Comparison of ENCODE assay signal across 9 cellular contexts in genomic region chr9:136799079-136799853, GRCh38. TPM values are rescaled to one million over a fixed set of nuclear protein-coding genes. Genes with fewer than 3 reads are reported as not detected.
DNase-seq lines count a peak whose midpoint lies in the region; TF ChIP-seq lines count a peak whose summit lies in the region.
"Had no signal": no experiment of that assay in that cellular context is flagged by ENCODE, and none has a peak within 500 bp of the region (broad histone marks: within the 10 kb centered on the region; RNA-seq: fewer than 3 reads in every experiment).

No MANE protein-coding gene starts in this region.

- 25 to 80% (median 37%) methylated on average over 10 to 35 of the region's 35 CpGs for WGBS in spleen, 5 donors

- H3K9me3 ChIP-seq in OCI-LY3 (ENCODE audit: insufficient read depth, low read length) (no peaks in the 10 kb centered on the region), right atrium auricular region (no peaks in the 10 kb centered on the region), spleen (no peaks in the 10 kb centered on the region)
- H3K9me3 ChIP-seq in CD4-positive, alpha-beta memory T cell (ENCODE audit: control insufficient read depth in 1 of 2, low read length in 2 of 2): no peaks in the 10 kb centered on the region

- H3K4me3 ChIP-seq in OCI-LY3 (ENCODE audit: low read length): peak overlapping the region; percentile 74
- peak overlapping the region; percentile 42 to 48 for H3K4me3 ChIP-seq in right atrium auricular region
- peak overlapping the region; percentile 1 to 75 (median 50) for H3K4me3 ChIP-seq in spleen
- peak overlapping the region in 1 of 2 donors; percentile 49 for H3K4me3 ChIP-seq in CD4-positive, alpha-beta memory T cell (ENCODE audit: low read length in 2 of 2)

- peak overlapping the region in 4 of 8 donors; percentile 24 to 86 (median 70) for H3K4me3 Mint-ChIP-seq in CD4-positive, alpha-beta memory T cell

- no peak for TF ChIP-seq POLR2A in spleen (IDR thresholded peaks at IDR 0.05)

- intact Hi-C loops in spleen (cut with DNase I; ENCODE audit: low total_unique reads): no loop called here
- intact Hi-C loops in CD4-positive, alpha-beta memory T cell (cut with micrococcal nuclease): no loop called here

- no peak overlapping the region for H2AFZ ChIP-seq in OCI-LY3 (ENCODE audit: low read depth, low read length)

- TF ChIP-seq CTCF in OCI-LY3 (IDR thresholded peaks at IDR 0.05; ENCODE audit: low read depth, low read length) (no peak), right atrium auricular region (IDR thresholded peaks at IDR 0.05) (no peak), spleen (IDR thresholded peaks at IDR 0.05 in 8 of 11, conservative IDR thresholded peaks at IDR 0.05 in 3 of 11) (no peak)

- peak overlapping the region; percentile 94 for H3K4me2 ChIP-seq in OCI-LY3 (ENCODE audit: low read length)

- peaks cover 26% of the 10 kb centered on the region for H3K4me1 ChIP-seq in OCI-LY3 (ENCODE audit: low read length)
- peaks cover 0 to 56% of the 10 kb centered on the region in 2 donors for H3K4me1 ChIP-seq in right atrium auricular region
- peaks cover 16 to 61% (median 31%) of the 10 kb centered on the region in 6 donors for H3K4me1 ChIP-seq in spleen
- H3K4me1 ChIP-seq in CD4-positive, alpha-beta memory T cell (ENCODE audit: insufficient read depth, low read length): peaks cover 31% of the 10 kb centered on the region

- H3K36me3 Mint-ChIP-seq in CD4-positive, alpha-beta memory T cell: no peaks in the 10 kb centered on the region

- CTCF ChIA-PET in CD4-positive, alpha-beta memory T cell (lab: Charles Lee; ENCODE audit: partially characterized antibody): no interaction called here

- peak in 2 of 3 experiments; percentile 82 for DNase-seq in NCI-H1417 (lab: John Stamatoyannopoulos, UW)
- DNase-seq in NCI-H1417 treated with DMSO at 0.1 percent for 48 hours (lab: John Stamatoyannopoulos, UW): no peak
- no peak for DNase-seq in right atrium auricular region (ENCODE audit: low spot score)
- peak; percentile 79 for DNase-seq in spleen
- no peak for DNase-seq in GOT3 (lab: John Stamatoyannopoulos, UW)
- no peak for DNase-seq in medulla oblongata (ENCODE audit: extremely low spot score)
- DNase-seq in CD4-positive, alpha-beta memory T cell: no peak
- DNase-seq: foreskin melanocyte had no signal

- H3K79me2 ChIP-seq in OCI-LY3 (ENCODE audit: low read length): no peaks in the 10 kb centered on the region

- H3K9ac ChIP-seq in OCI-LY3 (ENCODE audit: low read length): no peak overlapping the region

- H3K36me3 ChIP-seq in OCI-LY3 (replicated peaks; ENCODE audit: low read depth, low read length) (no peaks in the 10 kb centered on the region), right atrium auricular region (no peaks in the 10 kb centered on the region), spleen (peaks cover 0 to 12% (median 0%) of the 10 kb centered on the region in 6 donors)
- H3K36me3 ChIP-seq in CD4-positive, alpha-beta memory T cell (ENCODE audit: insufficient read depth, low read length): no peaks in the 10 kb centered on the region

- peaks cover 11 to 32% (median 22%) of the 10 kb centered on the region in 4 donors for H3K4me1 Mint-ChIP-seq in CD4-positive, alpha-beta memory T cell

- peaks cover 1% of the 10 kb centered on the region in 2 donors for H3K27me3 Mint-ChIP-seq in CD4-positive, alpha-beta memory T cell

- H3K27me3 ChIP-seq in OCI-LY3 (ENCODE audit: low read depth, low read length) (peaks cover 41% of the 10 kb centered on the region), right atrium auricular region (peaks cover 0 to 7% of the 10 kb centered on the region in 2 donors), spleen (replicated peaks in 1 of 7) (peaks cover 0 to 69% (median 41%) of the 10 kb centered on the region in 7 donors)
- no peaks in the 10 kb centered on the region for H3K27me3 ChIP-seq in CD4-positive, alpha-beta memory T cell (ENCODE audit: insufficient read depth, low read length)

- H3K9me3 Mint-ChIP-seq in CD4-positive, alpha-beta memory T cell: no peaks in the 10 kb centered on the region

- no peak overlapping the region for H3K27ac Mint-ChIP-seq in CD4-positive, alpha-beta memory T cell

- POLR2A ChIA-PET in CD4-positive, alpha-beta memory T cell (lab: Charles Lee; ENCODE audit: partially characterized antibody): interaction anchor here (1.0 to 3.9 kb wide), 4 partner anchors 10 to 442 kb away, joined by 3 to 28 read pairs (median 3); partner anchors contain the start of genes RABL6, SAPCD2 and TUBB4B

- H4K20me1 ChIP-seq in OCI-LY3 (ENCODE audit: insufficient read depth, low read length): peaks cover 7% of the 10 kb centered on the region; the same call in 1 of the 2 replicates

- no peak overlapping the region for H3K27ac ChIP-seq in OCI-LY3 (ENCODE audit: low read length)
- H3K27ac ChIP-seq in right atrium auricular region: peak overlapping the region in 1 of 2 donors; percentile 32
- peak overlapping the region in 1 of 8 donors; percentile 37 for H3K27ac ChIP-seq in spleen
- no peak overlapping the region for H3K27ac ChIP-seq in CD4-positive, alpha-beta memory T cell (ENCODE audit: low read depth, low read length)

RNA-seq across cellular contexts. Expression of gene CCDC183, which starts 3.1 kb away (rescaled TPM):
- total RNA-seq in right atrium auricular region (1 to 10 TPM; 2.3 to 2.5 TPM), spleen (1 to 10 TPM in 1 of 7 donors, under 1 TPM in 6; 0.44 to 1.6 (median 0.68) TPM)
- polyA plus RNA-seq in spleen: 1 to 10 TPM in 1 of 3 donors, under 1 TPM in 2; 0.41 to 1.2 (median 0.99) TPM
- total RNA-seq in CD4-positive, alpha-beta memory T cell: 1 to 10 TPM; 2.3 to 2.5 TPM
- polyA plus RNA-seq in CD4-positive, alpha-beta memory T cell: under 1 TPM; 0.64 to 0.90 TPM

RNA-seq across cellular contexts. Expression of gene TMEM141, which starts 8.1 kb away (rescaled TPM):
- total RNA-seq in right atrium auricular region (100 to 1,000 TPM; 123 to 148 TPM), spleen (10 to 100 TPM; 32.1 to 50.7 (median 44.3) TPM)
- 10 to 100 TPM; 54.5 to 92.8 (median 92.6) TPM for polyA plus RNA-seq in spleen
- 10 to 100 TPM; 51.1 to 53.4 TPM for total RNA-seq in CD4-positive, alpha-beta memory T cell
- polyA plus RNA-seq in CD4-positive, alpha-beta memory T cell: 10 to 100 TPM; 34.3 to 38.4 TPM

RNA-seq across cellular contexts. Expression of gene RABL6, which starts 8.5 kb away (rescaled TPM):
- total RNA-seq in right atrium auricular region (10 to 100 TPM; 48.4 to 61.7 TPM), spleen (10 to 100 TPM; 47.9 to 68.2 (median 58.2) TPM)
- 10 to 100 TPM; 32.7 to 70.0 (median 38.3) TPM for polyA plus RNA-seq in spleen
- total RNA-seq in CD4-positive, alpha-beta memory T cell: 10 to 100 TPM; 65.1 to 70.9 TPM
- 10 to 100 TPM in 1 of 2 donors, 1 to 10 TPM in 1; 5.1 to 18.2 TPM for polyA plus RNA-seq in CD4-positive, alpha-beta memory T cell

RNA-seq across cellular contexts. Expression of gene LCN15, which starts 34.9 kb away (rescaled TPM):
- 1 to 10 TPM in 1 of 2 donors, under 1 TPM in 1; 0.63 to 1.4 TPM for total RNA-seq in right atrium auricular region
- under 1 TPM in 1 of 7 donors, not detected in 6; 0.35 TPM for total RNA-seq in spleen
- not detected for polyA plus RNA-seq in spleen
- not detected for total RNA-seq in CD4-positive, alpha-beta memory T cell
- polyA plus RNA-seq in CD4-positive, alpha-beta memory T cell: not detected

RNA-seq across cellular contexts. Expression of gene LCN8, which starts 41.2 kb away (rescaled TPM):
- total RNA-seq in right atrium auricular region: not detected
- total RNA-seq in spleen: 1 to 10 TPM in 1 of 7 donors, under 1 TPM in 2, not detected in 4; 0.13 to 2.8 (median 0.51) TPM
- under 1 TPM; 0.22 to 0.70 (median 0.46) TPM for polyA plus RNA-seq in spleen
- total RNA-seq in CD4-positive, alpha-beta memory T cell: not detected
- under 1 TPM in 1 of 2 donors, not detected in 1; 0.62 TPM for polyA plus RNA-seq in CD4-positive, alpha-beta memory T cell

Comparison
In these comparisons a context has a peak if more than half of its experiments do, and no peak if none do; other contexts are left out.
1. DNase-seq: peak in NCI-H1417 (2 of 3) and spleen (single experiment); none in NCI-H1417 treated with DMSO at 0.1 percent for 48 hours (single experiment), right atrium auricular region (single experiment), GOT3 (single experiment), medulla oblongata (single experiment) and CD4-positive, alpha-beta memory T cell (0 of 5).